21 cellular contexts compared by ENCODE assay signal in genomic region chr13:47144782-47145181, GRCh38.
DNase-seq lines count a peak whose midpoint lies in the region; ATAC-seq, FAIRE-seq and TF ChIP-seq lines count a peak whose summit lies in the region.
"Had no signal": no experiment of that assay in that cellular context is flagged by ENCODE, and none has a peak within 500 bp of the region (broad histone marks: within the 10 kb centered on the region; RNA-seq: fewer than 3 reads in every experiment).

No MANE protein-coding gene starts in this region.

- no peak for TF ChIP-seq RAD21 in K562 (CRISPR knock-in tag; conservative IDR thresholded peaks at IDR 0.05 in 1 of 2, IDR thresholded peaks at IDR 0.05 in 1 of 2)

- POLR2A ChIA-PET in K562 (lab: Yijun Ruan, JAX) = no interaction called here

- H3K27me3 ChIP-seq in K562 (ENCODE audit: control insufficient read depth in 2 of 2, insufficient read depth in 2 of 2, low read length in 2 of 2) (no peaks in the 10 kb centered on the region), mammary epithelial cell (ENCODE audit: insufficient read depth, low read length) (peaks cover 3% of the 10 kb centered on the region)
- H3K27me3 ChIP-seq: BE2C had no signal

- dilution Hi-C loops in mammary epithelial cell (cut with HindIII; ENCODE audit: low sequenced_read_pairs) = loop anchor here (5.0 kb wide), 1 partner anchor 98 kb away; no protein-coding TSS in a partner anchor

- no peak for TF ChIP-seq POLR2A in K562 (conservative IDR thresholded peaks at IDR 0.05)

- no peaks in the 10 kb centered on the region for H3K79me2 ChIP-seq in K562 (ENCODE audit: control insufficient read depth, insufficient read depth, low read length)
- no peaks in the 10 kb centered on the region for H3K79me2 ChIP-seq in mammary epithelial cell (ENCODE audit: insufficient read depth, low read length)

- in situ Hi-C loops in K562 (cut with MboI) = no loop called here
- in situ Hi-C loops in mammary epithelial cell (cut with MboI; ENCODE audit: low sequenced_read_pairs in 2 of 2) = no loop called here

- H2AFZ ChIP-seq in K562 (ENCODE audit: low read depth, low read length) (no peak overlapping the region), mammary epithelial cell (ENCODE audit: low read depth, low read length) (no peak overlapping the region)

- H3K4me2 ChIP-seq in K562 (ENCODE audit: insufficient read depth, low read length) = no peak overlapping the region
- H3K4me2 ChIP-seq in mammary epithelial cell (ENCODE audit: insufficient read depth, low read depth, low read length) = no peak overlapping the region

- no peak overlapping the region for H3K9ac ChIP-seq in K562 (ENCODE audit: insufficient read depth in 1 of 2, low read depth in 2 of 2, low read length in 2 of 2)
- H3K9ac ChIP-seq in kidney (ENCODE audit: low read length in 2 of 2) = no peak overlapping the region
- no peak overlapping the region for H3K9ac ChIP-seq in mammary epithelial cell (ENCODE audit: insufficient read depth, low read length)

- BruUV-seq in K562 (replicated peaks; lab: Mats Ljungman, UMichigan) (no TSS peak), mammary epithelial cell (replicated peaks; lab: Mats Ljungman, UMichigan) (no TSS peak)

- H3K36me3 ChIP-seq in K562 (ENCODE audit: control insufficient read depth, insufficient read depth, low read length) (no peaks in the 10 kb centered on the region), kidney (ENCODE audit: control insufficient read depth in 1 of 2, insufficient read depth in 2 of 2, low read length in 2 of 2) (no peaks in the 10 kb centered on the region), mammary epithelial cell (ENCODE audit: insufficient read depth, low read length) (no peaks in the 10 kb centered on the region)
- H3K36me3 ChIP-seq: BE2C had no signal

- H3K9me1 ChIP-seq in K562 (ENCODE audit: control insufficient read depth, insufficient read depth, low read length) = no peaks in the 10 kb centered on the region

- no peak for TF ChIP-seq CTCF in K562 (IDR thresholded peaks at IDR 0.05 in 2 of 3, conservative IDR thresholded peaks at IDR 0.05 in 1 of 3; ENCODE audit: insufficient read depth in 2 of 3, low read depth in 1 of 3, low read length in 3 of 3)
- TF ChIP-seq CTCF in kidney (IDR thresholded peaks at IDR 0.05; ENCODE audit: borderline replicate concordance, extremely low read depth, insufficient read depth) = no peak
- TF ChIP-seq CTCF in mammary epithelial cell (conservative IDR thresholded peaks at IDR 0.05 in 1 of 2, IDR thresholded peaks at IDR 0.05 in 1 of 2; ENCODE audit: extremely low read depth in 1 of 2, insufficient read depth in 1 of 2, low read depth in 1 of 2, low read length in 2 of 2) = no peak

- H4K20me1 ChIP-seq in K562 (replicated peaks; ENCODE audit: control insufficient read depth, insufficient read depth, low read length) (no peaks in the 10 kb centered on the region), mammary epithelial cell (ENCODE audit: insufficient read depth, low read length) (no peaks in the 10 kb centered on the region)

- DNase-seq in M059J (ENCODE audit: low read depth) (peak; percentile 15), K562 (ENCODE audit: extremely low read depth in 1 of 4, low spot score in 3 of 4) (no peak), kidney (peak; percentile 26), EL (no peak), mammary epithelial cell (no peak), NOMO-1 treated with dmso at 0.1 percent for 144 hours (lab: John Stamatoyannopoulos, UW; ENCODE audit: unreplicated experiment) (no peak)
- DNase-seq: ACHN; BE2C; C1 segment of cervical spinal cord; CD4-positive, CD25-positive, alpha-beta regulatory T cell; CD8-positive, alpha-beta memory T cell; COR-L47; DMS 273 treated with DMSO at 0.1 percent for 48 hours; DMS53; DND-41; GDM1; HCEC 1CT had no signal

- no peak overlapping the region for H3K27ac ChIP-seq in K562 (ENCODE audit: extremely low read depth, low read depth, low read length)
- H3K27ac ChIP-seq in kidney (ENCODE audit: low read depth in 2 of 2, low read length in 2 of 2) = no peak overlapping the region
- H3K27ac ChIP-seq in mammary epithelial cell (ENCODE audit: insufficient read depth, low read depth, low read length) = no peak overlapping the region
- H3K27ac ChIP-seq: HL-60 had no signal

- no peak for TF ChIP-seq EP300 in K562 (IDR thresholded peaks at IDR 0.05; ENCODE audit: low read length)

- H3K4me3 ChIP-seq in K562 (no peak overlapping the region), kidney (ENCODE audit: low read length in 2 of 2) (no peak overlapping the region), mammary epithelial cell (replicated peaks in 1 of 3; ENCODE audit: insufficient read depth in 1 of 3, low read depth in 2 of 3, low read length in 3 of 3) (no peak overlapping the region)

- no CpG with 5 or more reads among the region's 1 CpG for whole genome bisulfite sequencing in K562 (ENCODE audit: insufficient coverage, low coverage, missing lambda C conversion rate)
- 89% methylated on average over 1 of the region's 1 CpG for WGBS in mammary epithelial cell (ENCODE audit: low coverage, missing lambda C conversion rate)

- intact Hi-C loops in K562 (cut with micrococcal nuclease) (no loop called here), kidney (cut with DNase I) (no loop called here), mammary epithelial cell (cut with micrococcal nuclease) (no loop called here)

- FAIRE-seq in K562 (lab: Jason Lieb, UNC) (no peak), kidney (lab: Jason Lieb, UNC) (no peak)
- FAIRE-seq: A204.1, H54 had no signal

- CTCF ChIA-PET in K562 (lab: Yijun Ruan, JAX; ENCODE audit: low intra/inter-chr PET ratio) = no interaction called here
- CTCF ChIA-PET in mammary epithelial cell (lab: Charles Lee; ENCODE audit: low non-redundant PET) = no interaction called here

- ATAC-seq in K562 (no peak), HG03108 (IDR thresholded peaks at IDR 0.05; ENCODE audit: unreplicated experiment) (no peak)

- H3K4me1 ChIP-seq in K562 (replicated peaks in 1 of 2; ENCODE audit: control insufficient read depth in 2 of 2, insufficient read depth in 2 of 2, low read length in 2 of 2) (no peaks in the 10 kb centered on the region), kidney (ENCODE audit: control insufficient read depth in 1 of 2, insufficient read depth in 1 of 2, low read depth in 1 of 2, low read length in 2 of 2) (no peaks in the 10 kb centered on the region), mammary epithelial cell (ENCODE audit: insufficient read depth, low read length) (no peaks in the 10 kb centered on the region)

- no peaks in the 10 kb centered on the region for H3K9me3 ChIP-seq in K562 (replicated peaks; ENCODE audit: control insufficient read depth, insufficient read depth, low read depth, low read length)
- H3K9me3 ChIP-seq in kidney (ENCODE audit: control insufficient read depth in 1 of 2, low read length in 2 of 2) = no peaks in the 10 kb centered on the region
- H3K9me3 ChIP-seq in mammary epithelial cell (replicated peaks; ENCODE audit: insufficient read depth, low read length) = no peaks in the 10 kb centered on the region
- H3K9me3 ChIP-seq: BE2C had no signal

TF ChIP-seq in K562, 482 proteins besides CTCF, POLR2A, EP300 and RAD21:
- TF ChIP-seq ZNF512 (tag; IDR thresholded peaks at IDR 0.05) (peak; percentile 62; the same call in 1 of the 2 replicates), ATF2 (CRISPR knock-in tag; IDR thresholded peaks at IDR 0.05) (no peak)

Comparison
In these comparisons a context has a peak if more than half of its experiments do, and no peak if none do; other contexts are left out.
1. DNase-seq: peak in M059J (single experiment) and kidney (single experiment); none in K562 (0 of 4), EL (single experiment), mammary epithelial cell (single experiment) and NOMO-1 treated with dmso at 0.1 percent for 144 hours (single experiment).